1 cellular context compared by ENCODE assay signal in the genomic region with DNA sequence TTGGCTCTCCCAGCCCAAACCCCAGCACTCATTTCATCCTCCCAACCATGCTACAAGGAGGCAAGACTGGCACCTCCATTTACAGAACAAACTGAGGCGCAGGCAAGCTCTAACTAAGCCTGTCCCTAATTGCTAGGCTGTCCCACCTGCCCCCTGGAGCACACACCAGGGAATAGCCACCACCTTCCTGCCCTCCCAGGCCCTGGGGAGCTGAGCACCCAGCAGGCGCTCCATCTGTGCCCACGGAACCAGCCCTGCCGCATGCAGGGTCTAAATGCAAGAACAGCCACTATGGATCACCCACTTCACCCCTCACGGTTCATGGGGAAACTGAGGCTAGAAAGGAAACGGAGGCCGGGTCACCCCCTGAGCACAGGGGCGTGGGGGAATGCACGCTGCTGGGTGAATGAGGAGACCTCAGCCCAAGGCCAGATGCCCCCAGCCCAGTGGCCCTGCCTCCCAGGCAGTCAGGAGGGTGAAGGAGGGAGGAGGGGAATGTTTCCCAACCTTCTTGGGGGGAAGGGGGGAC.
TF ChIP-seq lines count a peak whose summit lies in the region.

No MANE protein-coding gene starts in this region.

TF ChIP-seq in H1, 55 proteins besides CTCF, POLR2A, EP300 and RAD21 (continued from another document):
- TF ChIP-seq ZNF274 (IDR thresholded peaks at IDR 0.05; ENCODE audit: borderline replicate concordance, extremely low read depth, low read length) (no peak), HDAC2 (IDR thresholded peaks at IDR 0.05; ENCODE audit: borderline replicate concordance in 1 of 2, low read depth in 2 of 2, low read length in 2 of 2) (no peak), JUN (IDR thresholded peaks at IDR 0.05; ENCODE audit: low read depth, low read length) (no peak), YY1 (IDR thresholded peaks at IDR 0.05; ENCODE audit: low read depth, low read length) (no peak), PHF8 (conservative IDR thresholded peaks at IDR 0.05; ENCODE audit: low read depth, low read length) (no peak), SP1 (IDR thresholded peaks at IDR 0.05; ENCODE audit: low read depth, low read length) (no peak), KDM5A (IDR thresholded peaks at IDR 0.05; ENCODE audit: low read length) (no peak), KDM1A (IDR thresholded peaks at IDR 0.05; ENCODE audit: borderline replicate concordance, low read length) (no peak), SAP30 (IDR thresholded peaks at IDR 0.05; ENCODE audit: insufficient read depth, insufficient replicate concordance, low read length) (no peak), ASH2L (IDR thresholded peaks at IDR 0.05; ENCODE audit: low read length) (no peak)
- TF ChIP-seq, protein P1, sequence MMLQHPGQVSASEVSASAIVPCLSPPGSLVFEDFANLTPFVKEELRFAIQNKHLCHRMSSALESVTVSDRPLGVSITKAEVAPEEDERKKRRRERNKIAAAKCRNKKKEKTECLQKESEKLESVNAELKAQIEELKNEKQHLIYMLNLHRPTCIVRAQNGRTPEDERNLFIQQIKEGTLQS (IDR thresholded peaks at IDR 0.05; ENCODE audit: insufficient read depth, low read depth, low read length) = no peak
- TF ChIP-seq, protein P2, sequence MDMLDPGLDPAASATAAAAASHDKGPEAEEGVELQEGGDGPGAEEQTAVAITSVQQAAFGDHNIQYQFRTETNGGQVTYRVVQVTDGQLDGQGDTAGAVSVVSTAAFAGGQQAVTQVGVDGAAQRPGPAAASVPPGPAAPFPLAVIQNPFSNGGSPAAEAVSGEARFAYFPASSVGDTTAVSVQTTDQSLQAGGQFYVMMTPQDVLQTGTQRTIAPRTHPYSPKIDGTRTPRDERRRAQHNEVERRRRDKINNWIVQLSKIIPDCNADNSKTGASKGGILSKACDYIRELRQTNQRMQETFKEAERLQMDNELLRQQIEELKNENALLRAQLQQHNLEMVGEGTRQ (IDR thresholded peaks at IDR 0.05; ENCODE audit: low read length) = no peak
